In genomic region chr12:73547421-73547820, GRCh38 we compare ENCODE assay signal across 15 cellular contexts.
"Had no signal": no experiment of that assay in that cellular context is flagged by ENCODE, and none has a peak within 500 bp of the region (broad histone marks: within the 10 kb centered on the region; RNA-seq: fewer than 3 reads in every experiment).

No MANE protein-coding gene starts in this region.

- ATAC-seq: activated naive CD4-positive, alpha-beta T cell treated with anti-CD3 and anti-CD28 coated beads, Interleukin-2, amount 50 U/mL, for 72 hours; heart right ventricle; left lobe of liver; lower lobe of right lung; naive thymus-derived CD8-positive, alpha-beta T cell; stimulated activated naive B cell treated with anti-CD40 and anti-IgM and Interleukin-4, amounts not matched to agents 10 μg/mL and 1 μg/mL and 100 μg/mL, for 72 hours had no signal

- DNase-seq: activated CD4-positive, alpha-beta T cell treated with anti-CD3 and anti-CD28 coated beads for 1 hour; activated CD4-positive, alpha-beta T cell treated with anti-CD3 and anti-CD28 coated beads, Interleukin-2, amount 50 U/mL, for 1 hour; activated gamma-delta T cell treated with Interleukin-2 at 50 U/mL for 16 hours; activated T-cell treated with anti-CD3 and anti-CD28 coated beads, Interleukin-2, amount 50 U/mL, for 1 hour; adrenal gland; brain microvascular endothelial cell; heart right ventricle; lower lobe of right lung; naive thymus-derived CD8-positive, alpha-beta T cell; stimulated activated CD4-positive, alpha-beta T cell treated with anti-CD3 and anti-CD28 coated beads, Interleukin-2, amount 100 ng/mL, for 48 hours; stimulated activated CD8-positive, alpha-beta memory T cell treated with anti-CD3 and anti-CD28 coated beads, Interleukin-4, amount 100 ng/mL, for 48 hours; stimulated activated naive B cell treated with anti-CD40 and anti-IgM and Interleukin-4, amounts not matched to agents 10 μg/mL and 1 μg/mL and 100 μg/mL, for 72 hours; testis had no signal
